ENCODE assay signal across 12 cellular contexts in genomic region chr1:200493344-200493743, GRCh38.
"Had no signal": no experiment of that assay in that cellular context is flagged by ENCODE, and none has a peak within 500 bp of the region (broad histone marks: within the 10 kb centered on the region; RNA-seq: fewer than 3 reads in every experiment).

No MANE protein-coding gene starts in this region.

- H3K4me3 ChIP-seq: adrenal gland, gastrocnemius medialis, left ventricle myocardium inferior, prostate gland, upper lobe of right lung had no signal

- H3K27ac ChIP-seq: adrenal gland, gastrocnemius medialis, left ventricle myocardium inferior, prostate gland, upper lobe of right lung had no signal

- H3K27me3 ChIP-seq: adrenal gland, upper lobe of right lung had no signal

- H3K4me1 ChIP-seq: adrenal gland, prostate gland had no signal

- H3K36me3 ChIP-seq: adrenal gland, gastrocnemius medialis, left ventricle myocardium inferior, prostate gland, upper lobe of right lung had no signal

- H3K9me3 ChIP-seq: adrenal gland, gastrocnemius medialis, left ventricle myocardium inferior, prostate gland, upper lobe of right lung had no signal

- DNase-seq: activated CD4-positive, alpha-beta memory T cell treated with anti-CD3 and anti-CD28 coated beads, Interleukin-2, amount 10 ng/mL, durations not matched to agents 7 days and 5 days; activated CD4-positive, alpha-beta T cell treated with anti-CD3 and anti-CD28 coated beads for 4 hours; activated effector memory CD4-positive, alpha-beta T cell treated with anti-CD3 and anti-CD28 coated beads, Interleukin-2, amount 50 U/mL, for 16 hours; activated T-cell treated with anti-CD3 and anti-CD28 coated beads, Interleukin-2, amount 50 U/mL, for 24 hours; adrenal gland; endodermal cell; gastrocnemius medialis; left ventricle myocardium inferior; stimulated activated CD4-positive, alpha-beta T cell treated with anti-CD3 and anti-CD28 coated beads, Interleukin-1b, Interleukin-23, amount 100 ng/mL, for 48 hours; stimulated activated naive CD8-positive, alpha-beta T cell treated with anti-CD3 and anti-CD28 coated beads, Interleukin-15, amount 100 ng/mL, for 72 hours; upper lobe of right lung had no signal
